8 cellular contexts compared by ENCODE assay signal in genomic region chr18:55586841-55587240, GRCh38. TPM values are rescaled to one million over a fixed set of nuclear protein-coding genes. Genes with fewer than 3 reads are reported as not detected.
DNase-seq lines count a peak whose midpoint lies in the region; ATAC-seq and TF ChIP-seq lines count a peak whose summit lies in the region.

No MANE protein-coding gene starts in this region.

- peak overlapping the region; percentile 66 for H3K4me3 Mint-ChIP-seq in activated T-helper 2 cell treated with anti-CD3 and anti-CD28 coated beads, Interferon-gamma antibody, Interleukin-2, Interleukin-4, amounts not matched to agents 10 μg/mL and 5 μg/mL and 100 μg/mL, durations not matched to agents 14 hours and 24 hours and 36 hours (ENCODE audit: low read depth)

- DNase-seq in A673 (ENCODE audit: low spot score) = peak; percentile 45
- peak; percentile 12 for DNase-seq in H4 (ENCODE audit: low spot score)
- DNase-seq in activated T-helper 2 cell treated with anti-CD3 and anti-CD28 coated beads, Interferon-gamma antibody, Interleukin-2, Interleukin-4, amounts not matched to agents 10 μg/mL and 5 μg/mL and 100 μg/mL, durations not matched to agents 14 hours and 24 hours and 36 hours (ENCODE audit: low spot score) = no peak
- no peak for DNase-seq in effector CD4-positive, alpha-beta T cell

- H3K36me3 ChIP-seq in A673 (ENCODE audit: insufficient read depth, low read length, poor library complexity, severe bottlenecking) (peaks cover 4% of the 10 kb centered on the region), iPS-20b (ENCODE audit: insufficient read depth, low read depth, low read length) (peaks cover 34% of the 10 kb centered on the region), stomach smooth muscle (ENCODE audit: control insufficient read depth in 2 of 2, insufficient read depth in 2 of 2, low read length in 2 of 2) (no peaks in the 10 kb centered on the region)

- intact Hi-C loops in A673 (cut with micrococcal nuclease; ENCODE audit: unreplicated experiment) = loop anchor here (5.0 kb wide), 2 partner anchors 80 to 245 kb away; no protein-coding TSS in a partner anchor
- intact Hi-C loops in activated T-helper 2 cell treated with anti-CD3 and anti-CD28 coated beads, Interferon-gamma antibody, Interleukin-2, Interleukin-4, amounts not matched to agents 10 μg/mL and 5 μg/mL and 100 μg/mL, durations not matched to agents 14 hours and 24 hours and 36 hours (cut with micrococcal nuclease) = loop anchor here (5.0 to 10.0 kb wide), 5 partner anchors 170 to 1048 kb away; partner anchors contain the start of gene TXNL1

- H3K27me3 ChIP-seq in A673 (replicated peaks; ENCODE audit: insufficient read depth, low read depth, low read length, poor library complexity) = no peaks in the 10 kb centered on the region
- H3K27me3 ChIP-seq in iPS-20b (ENCODE audit: insufficient read depth, low read length) = no peaks in the 10 kb centered on the region
- H3K27me3 ChIP-seq in stomach smooth muscle (ENCODE audit: control insufficient read depth in 1 of 2, insufficient read depth in 2 of 2, low read length in 2 of 2) = no peaks in the 10 kb centered on the region

- CTCF ChIA-PET in A673 (lab: Charles Lee) = interaction anchor here (0.7 kb wide), 1 partner anchor 849 kb away, joined by 3 read pairs; no protein-coding TSS in a partner anchor

- H3K36me3 Mint-ChIP-seq in activated T-helper 2 cell treated with anti-CD3 and anti-CD28 coated beads, Interferon-gamma antibody, Interleukin-2, Interleukin-4, amounts not matched to agents 10 μg/mL and 5 μg/mL and 100 μg/mL, durations not matched to agents 14 hours and 24 hours and 36 hours (ENCODE audit: low read depth) = no peaks in the 10 kb centered on the region

- no peaks in the 10 kb centered on the region for H3K9me3 Mint-ChIP-seq in activated T-helper 2 cell treated with anti-CD3 and anti-CD28 coated beads, Interferon-gamma antibody, Interleukin-2, Interleukin-4, amounts not matched to agents 10 μg/mL and 5 μg/mL and 100 μg/mL, durations not matched to agents 14 hours and 24 hours and 36 hours

- H3K27ac Mint-ChIP-seq in activated T-helper 2 cell treated with anti-CD3 and anti-CD28 coated beads, Interferon-gamma antibody, Interleukin-2, Interleukin-4, amounts not matched to agents 10 μg/mL and 5 μg/mL and 100 μg/mL, durations not matched to agents 14 hours and 24 hours and 36 hours = no peak overlapping the region

- POLR2A ChIA-PET in A673 (lab: Charles Lee; ENCODE audit: low non-redundant PET) = no interaction called here

- H3K4me1 Mint-ChIP-seq in activated T-helper 2 cell treated with anti-CD3 and anti-CD28 coated beads, Interferon-gamma antibody, Interleukin-2, Interleukin-4, amounts not matched to agents 10 μg/mL and 5 μg/mL and 100 μg/mL, durations not matched to agents 14 hours and 24 hours and 36 hours (ENCODE audit: low read depth) = peaks cover 21% of the 10 kb centered on the region

- H3K27me3 Mint-ChIP-seq in activated T-helper 2 cell treated with anti-CD3 and anti-CD28 coated beads, Interferon-gamma antibody, Interleukin-2, Interleukin-4, amounts not matched to agents 10 μg/mL and 5 μg/mL and 100 μg/mL, durations not matched to agents 14 hours and 24 hours and 36 hours (ENCODE audit: low read depth) = peaks cover 32% of the 10 kb centered on the region

- no peak overlapping the region for H3K27ac ChIP-seq in A673 (ENCODE audit: low read depth, low read length, poor library complexity, severe bottlenecking)
- no peak overlapping the region for H3K27ac ChIP-seq in iPS-20b (ENCODE audit: low read length)
- peak overlapping the region; percentile 38 for H3K27ac ChIP-seq in stomach smooth muscle (ENCODE audit: low read length)

- H3K9me3 ChIP-seq in A673 (ENCODE audit: low read depth, low read length, poor library complexity, severe bottlenecking) = no peaks in the 10 kb centered on the region
- H3K9me3 ChIP-seq in iPS-20b (ENCODE audit: insufficient read depth, low read depth, low read length) = no peaks in the 10 kb centered on the region
- H3K9me3 ChIP-seq in stomach smooth muscle (ENCODE audit: control insufficient read depth in 2 of 2, low read length in 2 of 2) = no peaks in the 10 kb centered on the region

- no peak for TF ChIP-seq CTCF in A673 (conservative IDR thresholded peaks at IDR 0.05; ENCODE audit: low read depth, low read length)

- H3K4me3 ChIP-seq in A673 (ENCODE audit: low read depth, low read length, poor library complexity, severe bottlenecking) = peak overlapping the region; percentile 64
- H3K4me3 ChIP-seq in iPS-20b (ENCODE audit: low read length) = peak overlapping the region; percentile 82
- peak overlapping the region; percentile 72 to 82 for H3K4me3 ChIP-seq in stomach smooth muscle (ENCODE audit: low read length in 2 of 2)

- H3K9ac ChIP-seq in iPS-20b (ENCODE audit: low read depth, low read length) (peak overlapping the region; percentile 84; the same call in 1 of the 2 replicates), stomach smooth muscle (ENCODE audit: low read length in 2 of 2) (peak overlapping the region; percentile 58 to 71)

- no peak for ATAC-seq in GM18498 (IDR thresholded peaks at IDR 0.05; ENCODE audit: unreplicated experiment)
- no peak for ATAC-seq in HG03280 (IDR thresholded peaks at IDR 0.05; ENCODE audit: unreplicated experiment)

- H3K4me1 ChIP-seq in A673 (ENCODE audit: insufficient read depth, low read length, poor library complexity, severe bottlenecking) (peaks cover 29% of the 10 kb centered on the region), iPS-20b (ENCODE audit: insufficient read depth, low read length) (peaks cover 41% of the 10 kb centered on the region), stomach smooth muscle (ENCODE audit: control insufficient read depth, insufficient read depth, low read length) (peaks cover 4% of the 10 kb centered on the region)

- BruUV-seq in A673 (replicated peaks; lab: Mats Ljungman, UMichigan) = no TSS peak

RNA-seq across cellular contexts. Expression of gene TCF4, which starts 1.2 kb away (rescaled TPM):
- 143 and 147 TPM in 2 replicates for total RNA-seq in A673 (2021)
- 17.1 and 30.7 TPM in 2 replicates for total RNA-seq in H4 (2014; rRNA removed; shearing (Covaris generic))
- 5.5 and 8.4 TPM in 2 replicates for total RNA-seq in activated T-helper 2 cell treated with anti-CD3 and anti-CD28 coated beads, Interferon-gamma antibody, Interleukin-2, Interleukin-4, amounts not matched to agents 10 μg/mL and 5 μg/mL and 100 μg/mL, durations not matched to agents 14 hours and 24 hours and 36 hours

Comparison
In these comparisons a context has a peak if more than half of its experiments do, and no peak if none do; other contexts are left out.
1. DNase-seq: peak in A673 (single experiment) and H4 (single experiment); none in activated T-helper 2 cell treated with anti-CD3 and anti-CD28 coated beads, Interferon-gamma antibody, Interleukin-2, Interleukin-4, amounts not matched to agents 10 μg/mL and 5 μg/mL and 100 μg/mL, durations not matched to agents 14 hours and 24 hours and 36 hours (single experiment) and effector CD4-positive, alpha-beta T cell (single experiment).
2. Peak in every context shown above with its lines, with median percentiles within 50 percentile points of each other: H3K4me3 ChIP-seq.